In the genomic region with DNA sequence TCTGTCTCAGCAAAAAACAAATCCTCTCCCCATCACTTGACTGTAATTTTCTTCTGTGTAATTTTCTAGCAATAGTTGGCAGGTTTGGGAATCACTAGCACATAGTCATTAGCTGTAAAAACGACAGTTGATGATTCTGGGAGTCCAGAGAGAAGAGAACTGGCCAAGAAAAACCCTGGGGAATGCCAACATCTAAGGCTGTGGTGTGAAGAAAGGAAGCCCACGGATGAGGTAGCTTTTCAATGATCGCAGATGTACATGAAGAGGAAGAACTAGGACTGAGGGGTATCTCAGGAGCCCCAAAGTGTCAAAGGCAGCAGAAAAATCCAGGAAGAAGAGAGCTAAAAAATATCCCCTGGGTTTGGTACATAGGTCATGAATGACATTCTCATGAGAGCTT, we compare ENCODE assay signal across 16 cellular contexts.
DNase-seq lines count a peak whose midpoint lies in the region; ATAC-seq and TF ChIP-seq lines count a peak whose summit lies in the region.
"Had no signal": no experiment of that assay in that cellular context is flagged by ENCODE, and none has a peak within 500 bp of the region (broad histone marks: within the 10 kb centered on the region; RNA-seq: fewer than 3 reads in every experiment).

No MANE protein-coding gene starts in this region.

- peaks cover 0 to 3% (median 0%) of the 10 kb centered on the region in 4 donors for H3K4me1 ChIP-seq in transverse colon

- no peak overlapping the region for H3K27ac ChIP-seq in transverse colon
- H3K27ac ChIP-seq: SJSA1 had no signal

- intact Hi-C loops in left ventricle myocardium superior (cut with micrococcal nuclease), result no loop called here
- intact Hi-C loops in transverse colon (cut with DNase I; ENCODE audit: low total_unique reads), result no loop called here

- WGBS in transverse colon (ENCODE audit: low coverage in 1 of 2), 2 donors, result 56 to 68% methylated on average over 3 of the region's 3 CpGs

- no peaks in the 10 kb centered on the region for H3K36me3 Mint-ChIP-seq in stimulated activated naive CD8-positive, alpha-beta T cell treated with anti-CD3 and anti-CD28 coated beads, Interleukin-15, Interleukin-2, amounts not matched to agents 100 ng/mL and 50 ng/mL, for 24 hours (ENCODE audit: low read depth)
- H3K36me3 Mint-ChIP-seq in activated naive CD8-positive, alpha-beta T cell treated with anti-CD3 and anti-CD28 coated beads, Interleukin-2, amount 50 U/mL, for 24 hours (ENCODE audit: low read depth), result peaks cover 2% of the 10 kb centered on the region
- no peaks in the 10 kb centered on the region for H3K36me3 Mint-ChIP-seq in stimulated activated effector memory CD8-positive, alpha-beta T cell treated with anti-CD3 and anti-CD28 coated beads, Interleukin-12 subunit alpha, Interleukin-12 subunit beta, amount 100 ng/mL, for 72 hours
- H3K36me3 Mint-ChIP-seq: CD8-positive, alpha-beta T cell had no signal

- TF ChIP-seq EP300 in transverse colon (IDR thresholded peaks at IDR 0.05; ENCODE audit: low read depth), result no peak

- ATAC-seq in stimulated activated naive CD8-positive, alpha-beta T cell treated with anti-CD3 and anti-CD28 coated beads, Interleukin-15, amount 100 ng/mL, for 72 hours, result no peak
- no peak for ATAC-seq in activated naive CD8-positive, alpha-beta T cell treated with anti-CD3 and anti-CD28 coated beads, Interleukin-2, amount 50 U/mL, for 24 hours
- no peak for ATAC-seq in stimulated activated effector memory CD8-positive, alpha-beta T cell treated with anti-CD3 and anti-CD28 coated beads, Interleukin-12 subunit alpha, Interleukin-12 subunit beta, amount 100 ng/mL, for 72 hours
- ATAC-seq in left ventricle myocardium superior (no peak), HG02798 (IDR thresholded peaks at IDR 0.05; ENCODE audit: poor library complexity, unreplicated experiment) (no peak)
- ATAC-seq: CD8-positive, alpha-beta T cell had no signal

- H3K4me1 Mint-ChIP-seq in stimulated activated naive CD8-positive, alpha-beta T cell treated with anti-CD3 and anti-CD28 coated beads, Interleukin-15, Interleukin-2, amounts not matched to agents 100 ng/mL and 50 ng/mL, for 24 hours (ENCODE audit: low read depth), result peaks cover 6% of the 10 kb centered on the region
- H3K4me1 Mint-ChIP-seq in stimulated activated naive CD8-positive, alpha-beta T cell treated with anti-CD3 and anti-CD28 coated beads, Interleukin-15, amount 100 ng/mL, for 72 hours, result peaks cover 15% of the 10 kb centered on the region
- H3K4me1 Mint-ChIP-seq in activated naive CD8-positive, alpha-beta T cell treated with anti-CD3 and anti-CD28 coated beads, Interleukin-2, amount 50 U/mL, for 24 hours, result peaks cover 7% of the 10 kb centered on the region
- peaks cover 25% of the 10 kb centered on the region for H3K4me1 Mint-ChIP-seq in stimulated activated effector memory CD8-positive, alpha-beta T cell treated with anti-CD3 and anti-CD28 coated beads, Interleukin-12 subunit alpha, Interleukin-12 subunit beta, amount 100 ng/mL, for 72 hours
- H3K4me1 Mint-ChIP-seq: B cell had no signal

- in situ Hi-C loops in transverse colon (cut with MboI; ENCODE audit: low pct_ligation_motif_present in 1 of 4, low pct_unique_long_range_greater_than_20kb in 1 of 4, low sequenced_read_pairs in 3 of 4), result no loop called here

- H3K9me3 ChIP-seq in transverse colon, result no peaks in the 10 kb centered on the region
- H3K9me3 ChIP-seq: SJSA1 had no signal

- no peak overlapping the region for H3K4me3 ChIP-seq in transverse colon
- H3K4me3 ChIP-seq: SJSA1 had no signal

- TF ChIP-seq POLR2A in transverse colon (IDR thresholded peaks at IDR 0.05), result no peak

- H3K36me3 ChIP-seq in transverse colon, result no peaks in the 10 kb centered on the region

- H3K27me3 ChIP-seq in transverse colon, result no peaks in the 10 kb centered on the region
- H3K27me3 ChIP-seq: SJSA1 had no signal

- no peak overlapping the region for H3K4me3 Mint-ChIP-seq in stimulated activated naive CD8-positive, alpha-beta T cell treated with anti-CD3 and anti-CD28 coated beads, Interleukin-15, Interleukin-2, amounts not matched to agents 100 ng/mL and 50 ng/mL, for 24 hours
- no peak overlapping the region for H3K4me3 Mint-ChIP-seq in stimulated activated naive CD8-positive, alpha-beta T cell treated with anti-CD3 and anti-CD28 coated beads, Interleukin-15, amount 100 ng/mL, for 72 hours
- no peak overlapping the region for H3K4me3 Mint-ChIP-seq in activated naive CD8-positive, alpha-beta T cell treated with anti-CD3 and anti-CD28 coated beads, Interleukin-2, amount 50 U/mL, for 24 hours
- H3K4me3 Mint-ChIP-seq in stimulated activated effector memory CD8-positive, alpha-beta T cell treated with anti-CD3 and anti-CD28 coated beads, Interleukin-12 subunit alpha, Interleukin-12 subunit beta, amount 100 ng/mL, for 72 hours, result no peak overlapping the region
- H3K4me3 Mint-ChIP-seq: B cell; CD8-positive, alpha-beta T cell had no signal

- TF ChIP-seq CTCF in transverse colon (IDR thresholded peaks at IDR 0.05), result no peak

- H3K9me3 Mint-ChIP-seq in stimulated activated naive CD8-positive, alpha-beta T cell treated with anti-CD3 and anti-CD28 coated beads, Interleukin-15, Interleukin-2, amounts not matched to agents 100 ng/mL and 50 ng/mL, for 24 hours, result no peaks in the 10 kb centered on the region
- peaks cover 0 to 8% of the 10 kb centered on the region in 2 donors for H3K9me3 Mint-ChIP-seq in stimulated activated naive CD8-positive, alpha-beta T cell treated with anti-CD3 and anti-CD28 coated beads, Interleukin-15, amount 100 ng/mL, for 72 hours
- H3K9me3 Mint-ChIP-seq in activated naive CD8-positive, alpha-beta T cell treated with anti-CD3 and anti-CD28 coated beads, Interleukin-2, amount 50 U/mL, for 24 hours, result no peaks in the 10 kb centered on the region
- H3K9me3 Mint-ChIP-seq in stimulated activated effector memory CD8-positive, alpha-beta T cell treated with anti-CD3 and anti-CD28 coated beads, Interleukin-12 subunit alpha, Interleukin-12 subunit beta, amount 100 ng/mL, for 72 hours, result no peaks in the 10 kb centered on the region
- H3K9me3 Mint-ChIP-seq: CD8-positive, alpha-beta T cell had no signal

- H3K27ac Mint-ChIP-seq in stimulated activated naive CD8-positive, alpha-beta T cell treated with anti-CD3 and anti-CD28 coated beads, Interleukin-15, Interleukin-2, amounts not matched to agents 100 ng/mL and 50 ng/mL, for 24 hours, result peak overlapping the region; percentile 2
- H3K27ac Mint-ChIP-seq in stimulated activated naive CD8-positive, alpha-beta T cell treated with anti-CD3 and anti-CD28 coated beads, Interleukin-15, amount 100 ng/mL, for 72 hours, result no peak overlapping the region
- H3K27ac Mint-ChIP-seq in activated naive CD8-positive, alpha-beta T cell treated with anti-CD3 and anti-CD28 coated beads, Interleukin-2, amount 50 U/mL, for 24 hours, result peak overlapping the region; percentile 37
- peak overlapping the region; percentile 3 for H3K27ac Mint-ChIP-seq in stimulated activated effector memory CD8-positive, alpha-beta T cell treated with anti-CD3 and anti-CD28 coated beads, Interleukin-12 subunit alpha, Interleukin-12 subunit beta, amount 100 ng/mL, for 72 hours
- H3K27ac Mint-ChIP-seq: B cell; CD8-positive, alpha-beta T cell had no signal

- H3K27me3 Mint-ChIP-seq in stimulated activated naive CD8-positive, alpha-beta T cell treated with anti-CD3 and anti-CD28 coated beads, Interleukin-15, Interleukin-2, amounts not matched to agents 100 ng/mL and 50 ng/mL, for 24 hours, result peaks cover 4% of the 10 kb centered on the region
- peaks cover 32% of the 10 kb centered on the region for H3K27me3 Mint-ChIP-seq in stimulated activated naive CD8-positive, alpha-beta T cell treated with anti-CD3 and anti-CD28 coated beads, Interleukin-15, amount 100 ng/mL, for 72 hours
- peaks cover 7% of the 10 kb centered on the region for H3K27me3 Mint-ChIP-seq in activated naive CD8-positive, alpha-beta T cell treated with anti-CD3 and anti-CD28 coated beads, Interleukin-2, amount 50 U/mL, for 24 hours

- no peak for DNase-seq in stimulated activated naive CD8-positive, alpha-beta T cell treated with anti-CD3 and anti-CD28 coated beads, Interleukin-15, amount 100 ng/mL, for 72 hours
- DNase-seq in NCI-H2227 treated with DMSO at 0.1 percent for 48 hours (lab: John Stamatoyannopoulos, UW) (peak; percentile 2), left ventricle myocardium superior (no peak), transverse colon (no peak)
- no peak for DNase-seq in activated naive CD8-positive, alpha-beta T cell treated with anti-CD3 and anti-CD28 coated beads, Interleukin-2, amount 50 U/mL, for 24 hours
- peak in 1 of 2 donors; percentile 23 for DNase-seq in stimulated activated effector memory CD8-positive, alpha-beta T cell treated with anti-CD3 and anti-CD28 coated beads, Interleukin-12 subunit alpha, Interleukin-12 subunit beta, amount 100 ng/mL, for 72 hours (ENCODE audit: low spot score in 2 of 2)
- DNase-seq: ACHN; CD8-positive, alpha-beta T cell; DND-41; GDM1; MM.1S; NK-92 treated with Interleukin-12 subunit alpha and Interleukin-12 subunit beta, amount 100 ng/mL, for 24 hours had no signal

Comparison
In these comparisons a context has a peak if more than half of its experiments do, and no peak if none do; other contexts are left out.
1. H3K27ac Mint-ChIP-seq: peak in stimulated activated naive CD8-positive, alpha-beta T cell treated with anti-CD3 and anti-CD28 coated beads, Interleukin-15, Interleukin-2, amounts not matched to agents 100 ng/mL and 50 ng/mL, for 24 hours (single experiment), activated naive CD8-positive, alpha-beta T cell treated with anti-CD3 and anti-CD28 coated beads, Interleukin-2, amount 50 U/mL, for 24 hours (single experiment) and stimulated activated effector memory CD8-positive, alpha-beta T cell treated with anti-CD3 and anti-CD28 coated beads, Interleukin-12 subunit alpha, Interleukin-12 subunit beta, amount 100 ng/mL, for 72 hours (single experiment); none in stimulated activated naive CD8-positive, alpha-beta T cell treated with anti-CD3 and anti-CD28 coated beads, Interleukin-15, amount 100 ng/mL, for 72 hours (0 of 2).